ENCODE assay signal across 1 cellular context in genomic region chr12:56991319-56991906, GRCh38.
TF ChIP-seq lines count a peak whose summit lies in the region.

No MANE protein-coding gene starts in this region.

TF ChIP-seq in GM12878, 131 proteins besides CTCF, POLR2A, EP300 and RAD21 (continued from another document):
- TF ChIP-seq REST (IDR thresholded peaks at IDR 0.05; ENCODE audit: low read depth, low read length) (no peak), KLF5 (IDR thresholded peaks at IDR 0.05; ENCODE audit: partially characterized antibody) (no peak)
